In the genomic region with DNA sequence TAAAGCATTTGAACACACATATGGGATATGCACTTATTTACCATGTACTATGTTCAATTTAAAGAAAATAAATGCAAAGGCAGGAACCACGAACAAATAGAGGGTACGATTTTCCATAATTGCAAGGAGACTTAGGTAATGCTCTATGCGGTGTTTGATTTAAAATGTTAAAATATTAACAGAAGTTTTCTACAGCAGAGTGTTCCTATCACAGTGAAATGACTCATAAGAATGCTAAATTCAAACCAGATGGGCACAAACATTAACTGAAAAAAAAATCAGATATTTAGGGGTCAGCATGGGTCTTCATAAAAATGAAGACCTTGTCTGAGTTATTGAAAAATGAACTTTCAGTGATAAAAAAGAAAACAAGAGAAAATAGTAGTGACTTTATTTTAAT, we compare ENCODE assay signal across 29 cellular contexts.
A peak's percentile ranks its signal among the peaks of the same experiment; 100 is the strongest.
DNase-seq lines count a peak whose midpoint lies in the region; TF ChIP-seq lines count a peak whose summit lies in the region.
"Had no signal": no experiment of that assay in that cellular context is flagged by ENCODE, and none has a peak within 500 bp of the region (broad histone marks: within the 10 kb centered on the region; RNA-seq: fewer than 3 reads in every experiment).

No MANE protein-coding gene starts in this region.

- H3K27ac ChIP-seq in SK-N-MC, result peak overlapping the region; percentile 100
- H3K27ac ChIP-seq: foreskin keratinocyte, heart left ventricle, lower lobe of right lung, pancreas, spleen, transverse colon had no signal

- no peaks in the 10 kb centered on the region for H3K36me3 Mint-ChIP-seq in osteocyte (ENCODE audit: unreplicated experiment)
- H3K36me3 Mint-ChIP-seq: activated naive CD8-positive, alpha-beta T cell treated with anti-CD3 and anti-CD28 coated beads, Interleukin-2, amount 10 ng/mL, durations not matched to agents 7 days and 5 days; CD14-positive monocyte; natural killer cell treated with Interleukin-12 subunit alpha and Interleukin-12 subunit beta and Interleukin-15 and Interleukin-18, amount 100 ng/mL, for 72 hours had no signal

- no peaks in the 10 kb centered on the region for H3K36me3 ChIP-seq in SK-N-MC (ENCODE audit: insufficient read depth, low read length)
- H3K36me3 ChIP-seq: heart left ventricle, lower lobe of right lung, pancreas, spleen, transverse colon had no signal

- no peaks in the 10 kb centered on the region for H3K9me3 Mint-ChIP-seq in osteocyte (ENCODE audit: unreplicated experiment)
- H3K9me3 Mint-ChIP-seq: activated naive CD8-positive, alpha-beta T cell treated with anti-CD3 and anti-CD28 coated beads, Interleukin-2, amount 10 ng/mL, durations not matched to agents 7 days and 5 days; central memory CD8-positive, alpha-beta T cell; natural killer cell treated with Interleukin-12 subunit alpha and Interleukin-12 subunit beta and Interleukin-15 and Interleukin-18, amount 100 ng/mL, for 72 hours; T-helper 1 cell treated with Interleukin-12 subunit alpha and Interleukin-12 subunit beta and Interleukin-4 antibody, amounts not matched to agents 30 μg/mL and 1 μg/mL, for 36 hours had no signal

- H3K9me3 ChIP-seq in SK-N-MC (ENCODE audit: low read depth, low read length), result no peaks in the 10 kb centered on the region
- H3K9me3 ChIP-seq: heart left ventricle, lower lobe of right lung, mucosa of descending colon, pancreas, spleen, transverse colon had no signal

- peak; percentile 58 for DNase-seq in EH (ENCODE audit: low read depth)
- DNase-seq in SK-N-MC (ENCODE audit: low read depth, low spot score), result no peak
- peak; percentile 64 for DNase-seq in fibroblast of mammary gland (ENCODE audit: low read depth)
- DNase-seq in osteocyte (ENCODE audit: extremely low spot score, unreplicated experiment), result no peak
- DNase-seq in SIG-M5 (lab: John Stamatoyannopoulos, UW), result no peak
- no peak for DNase-seq in NCI-H345 treated with DMSO at 0.1 percent for 48 hours (lab: John Stamatoyannopoulos, UW; ENCODE audit: unreplicated experiment)
- no peak for DNase-seq in NCI-H2171 (lab: John Stamatoyannopoulos, UW)
- no peak for DNase-seq in hippocampal formation (lab: John Stamatoyannopoulos, UW)
- DNase-seq: activated CD4-positive, alpha-beta T cell treated with anti-CD3 and anti-CD28 coated beads for 1 hour; activated effector memory CD4-positive, alpha-beta T cell treated with Interleukin-2 at 50 U/mL for 16 hours; activated naive CD8-positive, alpha-beta T cell treated with anti-CD3 and anti-CD28 coated beads, Interleukin-2, amount 10 ng/mL, durations not matched to agents 7 days and 5 days; Calu3; foreskin keratinocyte; H7; heart left ventricle; lower lobe of right lung; mucosa of descending colon; NCI-H1092 treated with DMSO at 0.1 percent for 48 hours; NCI-H187 treated with DMSO at 0.1 percent for 48 hours; NCI-H526 treated with DMSO at 0.1 percent for 48 hours; pancreas; right cardiac atrium; spleen; transverse colon had no signal

- peak overlapping the region; percentile 89 for H3K9ac ChIP-seq in SK-N-MC (ENCODE audit: insufficient read length)

- H3K27me3 Mint-ChIP-seq in osteocyte (ENCODE audit: unreplicated experiment), result no peaks in the 10 kb centered on the region

- H3K4me3 ChIP-seq in SK-N-MC (peak overlapping the region; percentile 73), fibroblast of mammary gland (ENCODE audit: control insufficient read depth, low read depth, low read length) (no peak overlapping the region)
- H3K4me3 ChIP-seq: GM12878, heart left ventricle, lower lobe of right lung, mucosa of descending colon, pancreas, spleen, transverse colon had no signal

- H3K4me3 Mint-ChIP-seq in osteocyte (ENCODE audit: unreplicated experiment), result no peak overlapping the region
- H3K4me3 Mint-ChIP-seq: activated naive CD8-positive, alpha-beta T cell treated with anti-CD3 and anti-CD28 coated beads, Interleukin-2, amount 10 ng/mL, durations not matched to agents 7 days and 5 days; CD14-positive monocyte; central memory CD8-positive, alpha-beta T cell; natural killer cell treated with Interleukin-12 subunit alpha and Interleukin-12 subunit beta and Interleukin-15 and Interleukin-18, amount 100 ng/mL, for 72 hours; T-helper 1 cell treated with Interleukin-12 subunit alpha and Interleukin-12 subunit beta and Interleukin-4 antibody, amounts not matched to agents 30 μg/mL and 1 μg/mL, for 36 hours had no signal

- peaks cover 71% of the 10 kb centered on the region for H3K4me1 Mint-ChIP-seq in osteocyte (ENCODE audit: unreplicated experiment)

- H3K27ac Mint-ChIP-seq in osteocyte (ENCODE audit: unreplicated experiment), result peak overlapping the region; percentile 90
- H3K27ac Mint-ChIP-seq: activated naive CD8-positive, alpha-beta T cell treated with anti-CD3 and anti-CD28 coated beads, Interleukin-2, amount 10 ng/mL, durations not matched to agents 7 days and 5 days; CD14-positive monocyte; natural killer cell treated with Interleukin-12 subunit alpha and Interleukin-12 subunit beta and Interleukin-15 and Interleukin-18, amount 100 ng/mL, for 72 hours; T-helper 1 cell treated with Interleukin-12 subunit alpha and Interleukin-12 subunit beta and Interleukin-4 antibody, amounts not matched to agents 30 μg/mL and 1 μg/mL, for 36 hours had no signal

- TF ChIP-seq CTCF in fibroblast of mammary gland (conservative IDR thresholded peaks at IDR 0.05; ENCODE audit: control insufficient read depth, insufficient read depth, low read depth, low read length) (no peak), osteocyte (IDR thresholded peaks at IDR 0.05) (no peak)

Comparison
In these comparisons a context has a peak if more than half of its experiments do, and no peak if none do; other contexts are left out.
1. DNase-seq: peak in EH (single experiment) and fibroblast of mammary gland (single experiment); none in SK-N-MC (single experiment), osteocyte (single experiment), SIG-M5 (single experiment), NCI-H345 treated with DMSO at 0.1 percent for 48 hours (single experiment), NCI-H2171 (single experiment) and hippocampal formation (0 of 2).